Comparison of ENCODE assay signal across 8 cellular contexts in the genomic region with DNA sequence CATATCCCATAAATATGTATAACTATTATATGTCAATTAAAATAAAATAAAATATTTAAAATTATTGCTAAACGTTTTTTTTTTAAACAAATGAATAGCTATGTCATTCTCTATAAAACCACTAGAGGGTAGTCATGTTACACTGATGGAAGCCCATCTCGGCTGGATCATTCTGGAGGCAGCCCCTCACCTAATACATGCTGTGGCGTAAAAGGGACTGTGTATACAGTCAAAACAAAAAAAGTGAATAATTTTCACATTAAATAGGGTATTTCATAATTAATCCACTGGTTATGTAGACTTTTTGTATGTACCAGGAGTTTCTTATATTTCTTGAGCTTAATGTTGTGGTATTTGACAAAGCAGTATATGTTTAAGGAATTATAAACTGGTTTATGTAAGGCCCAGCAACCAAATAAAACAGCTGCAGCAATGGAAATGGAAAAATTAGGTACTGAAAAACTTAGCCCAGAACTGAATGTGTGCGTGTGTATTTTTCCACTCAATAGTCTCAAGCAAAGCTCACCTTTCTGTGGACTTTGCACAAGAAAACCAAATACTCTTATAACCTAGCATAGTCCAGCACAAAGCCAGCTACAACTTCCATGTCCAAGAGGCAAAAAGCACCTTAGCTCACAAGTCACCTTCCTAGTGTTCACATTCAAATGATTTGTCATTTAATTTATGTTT.
DNase-seq lines count a peak whose midpoint lies in the region; ATAC-seq and TF ChIP-seq lines count a peak whose summit lies in the region.

No MANE protein-coding gene starts in this region.

- TF ChIP-seq POLR2A in GM18505 (IDR thresholded peaks at IDR 0.05; ENCODE audit: borderline replicate concordance, extremely low read depth, insufficient read depth, insufficient read length), result no peak

- H3K27me3 Mint-ChIP-seq in activated CD8-positive, alpha-beta T cell treated with anti-CD3 and anti-CD28 coated beads for 36 hours, result peaks cover 10% of the 10 kb centered on the region
- H3K27me3 Mint-ChIP-seq in activated CD8-positive, alpha-beta T cell treated with anti-CD3 and anti-CD28 coated beads, Interleukin-2, amount 10 ng/mL, durations not matched to agents 7 days and 5 days (ENCODE audit: low read depth), result peaks cover 7% of the 10 kb centered on the region

- TF ChIP-seq CTCF in activated CD8-positive, alpha-beta T cell treated with anti-CD3 and anti-CD28 coated beads for 36 hours (IDR thresholded peaks at IDR 0.05), result peak; percentile 81
- TF ChIP-seq CTCF in coronary artery (IDR thresholded peaks at IDR 0.05) (peak; percentile 57), mucosa of descending colon (IDR thresholded peaks at IDR 0.05) (peak; percentile 51)

- no peak overlapping the region for H3K27ac Mint-ChIP-seq in activated CD8-positive, alpha-beta T cell treated with anti-CD3 and anti-CD28 coated beads for 36 hours
- H3K27ac Mint-ChIP-seq in activated CD8-positive, alpha-beta T cell treated with anti-CD3 and anti-CD28 coated beads, Interleukin-2, amount 10 ng/mL, durations not matched to agents 7 days and 5 days, result no peak overlapping the region

- peak; percentile 77 for ATAC-seq in activated CD8-positive, alpha-beta T cell treated with anti-CD3 and anti-CD28 coated beads for 36 hours
- ATAC-seq in activated CD8-positive, alpha-beta T cell treated with anti-CD3 and anti-CD28 coated beads, Interleukin-2, amount 10 ng/mL, durations not matched to agents 7 days and 5 days, result no peak
- ATAC-seq in HG03103 (IDR thresholded peaks at IDR 0.05; ENCODE audit: low read depth, unreplicated experiment) (peak; percentile 51), mucosa of descending colon (peak; percentile 83), GM18505 (IDR thresholded peaks at IDR 0.05; ENCODE audit: unreplicated experiment) (no peak)

- H3K9me3 Mint-ChIP-seq in activated CD8-positive, alpha-beta T cell treated with anti-CD3 and anti-CD28 coated beads for 36 hours, result no peaks in the 10 kb centered on the region
- no peaks in the 10 kb centered on the region for H3K9me3 Mint-ChIP-seq in activated CD8-positive, alpha-beta T cell treated with anti-CD3 and anti-CD28 coated beads, Interleukin-2, amount 10 ng/mL, durations not matched to agents 7 days and 5 days (ENCODE audit: insufficient read depth)

- intact Hi-C loops in activated CD8-positive, alpha-beta T cell treated with anti-CD3 and anti-CD28 coated beads for 36 hours (cut with micrococcal nuclease), result loop anchor here (2.0 kb wide), 1 partner anchor 148 kb away; no protein-coding TSS in a partner anchor
- intact Hi-C loops in mucosa of descending colon (cut with DNase I, micrococcal nuclease), result loop anchor here in 1 of 2 donors (5.0 kb wide), 1 partner anchor 66 kb away; no protein-coding TSS in a partner anchor

- no peaks in the 10 kb centered on the region for H3K36me3 Mint-ChIP-seq in activated CD8-positive, alpha-beta T cell treated with anti-CD3 and anti-CD28 coated beads for 36 hours (ENCODE audit: low read depth)
- no peaks in the 10 kb centered on the region for H3K36me3 Mint-ChIP-seq in activated CD8-positive, alpha-beta T cell treated with anti-CD3 and anti-CD28 coated beads, Interleukin-2, amount 10 ng/mL, durations not matched to agents 7 days and 5 days (ENCODE audit: low read depth)

- no peaks in the 10 kb centered on the region for H3K4me1 Mint-ChIP-seq in activated CD8-positive, alpha-beta T cell treated with anti-CD3 and anti-CD28 coated beads for 36 hours (ENCODE audit: low read depth)
- H3K4me1 Mint-ChIP-seq in activated CD8-positive, alpha-beta T cell treated with anti-CD3 and anti-CD28 coated beads, Interleukin-2, amount 10 ng/mL, durations not matched to agents 7 days and 5 days (ENCODE audit: low read depth), result no peaks in the 10 kb centered on the region

- DNase-seq in activated CD8-positive, alpha-beta T cell treated with anti-CD3 and anti-CD28 coated beads for 36 hours, result peak; percentile 7
- no peak for DNase-seq in activated CD8-positive, alpha-beta T cell treated with anti-CD3 and anti-CD28 coated beads, Interleukin-2, amount 10 ng/mL, durations not matched to agents 7 days and 5 days
- peak; percentile 46 for DNase-seq in NCI-H774 (lab: John Stamatoyannopoulos, UW)
- DNase-seq in coronary artery (ENCODE audit: low spot score), result no peak
- peak in 1 of 3 donors; percentile 23 for DNase-seq in mucosa of descending colon
- no peak for DNase-seq in NCI-H1930 (lab: John Stamatoyannopoulos, UW)

- POLR2A ChIA-PET in activated CD8-positive, alpha-beta T cell treated with anti-CD3 and anti-CD28 coated beads for 36 hours (lab: Charles Lee), result no interaction called here
- POLR2A ChIA-PET in activated CD8-positive, alpha-beta T cell treated with anti-CD3 and anti-CD28 coated beads, Interleukin-2, amount 10 ng/mL, durations not matched to agents 7 days and 5 days (lab: Charles Lee), result no interaction called here

- H3K4me3 Mint-ChIP-seq in activated CD8-positive, alpha-beta T cell treated with anti-CD3 and anti-CD28 coated beads for 36 hours, result no peak overlapping the region
- H3K4me3 Mint-ChIP-seq in activated CD8-positive, alpha-beta T cell treated with anti-CD3 and anti-CD28 coated beads, Interleukin-2, amount 10 ng/mL, durations not matched to agents 7 days and 5 days, result no peak overlapping the region

- CTCF ChIA-PET in activated CD8-positive, alpha-beta T cell treated with anti-CD3 and anti-CD28 coated beads for 36 hours (lab: Charles Lee), result interaction anchor here (0.6 to 5.7 kb wide), 34 partner anchors 9 to 794 kb away, joined by 3 to 80 read pairs (median 4); a partner anchor contains a TSS
- CTCF ChIA-PET in activated CD8-positive, alpha-beta T cell treated with anti-CD3 and anti-CD28 coated beads, Interleukin-2, amount 10 ng/mL, durations not matched to agents 7 days and 5 days (lab: Charles Lee), result interaction anchor here (0.5 to 3.0 kb wide), 20 partner anchors 9 to 735 kb away, joined by 3 to 42 read pairs (median 5); no protein-coding TSS in a partner anchor

- H3K9me3 ChIP-seq in mucosa of descending colon, result no peaks in the 10 kb centered on the region

- no peak overlapping the region for H3K4me3 ChIP-seq in coronary artery
- no peak overlapping the region for H3K4me3 ChIP-seq in mucosa of descending colon

- peaks cover 16% of the 10 kb centered on the region for H3K4me1 ChIP-seq in mucosa of descending colon (ENCODE audit: low read depth)

- no peaks in the 10 kb centered on the region for H3K36me3 ChIP-seq in mucosa of descending colon (ENCODE audit: low read depth)

- no peak overlapping the region for H3K27ac ChIP-seq in coronary artery

Comparison
In these comparisons a context has a peak if more than half of its experiments do, and no peak if none do; other contexts are left out.
1. ATAC-seq: peak in activated CD8-positive, alpha-beta T cell treated with anti-CD3 and anti-CD28 coated beads for 36 hours (single experiment), HG03103 (single experiment) and mucosa of descending colon (single experiment); none in activated CD8-positive, alpha-beta T cell treated with anti-CD3 and anti-CD28 coated beads, Interleukin-2, amount 10 ng/mL, durations not matched to agents 7 days and 5 days (single experiment) and GM18505 (single experiment).
2. DNase-seq: peak in activated CD8-positive, alpha-beta T cell treated with anti-CD3 and anti-CD28 coated beads for 36 hours (single experiment) and NCI-H774 (single experiment); none in activated CD8-positive, alpha-beta T cell treated with anti-CD3 and anti-CD28 coated beads, Interleukin-2, amount 10 ng/mL, durations not matched to agents 7 days and 5 days (single experiment), coronary artery (single experiment) and NCI-H1930 (0 of 2).
3. Peak in every context shown above with its lines, with median percentiles within 50 percentile points of each other: CTCF ChIP-seq.